In the genomic region with DNA sequence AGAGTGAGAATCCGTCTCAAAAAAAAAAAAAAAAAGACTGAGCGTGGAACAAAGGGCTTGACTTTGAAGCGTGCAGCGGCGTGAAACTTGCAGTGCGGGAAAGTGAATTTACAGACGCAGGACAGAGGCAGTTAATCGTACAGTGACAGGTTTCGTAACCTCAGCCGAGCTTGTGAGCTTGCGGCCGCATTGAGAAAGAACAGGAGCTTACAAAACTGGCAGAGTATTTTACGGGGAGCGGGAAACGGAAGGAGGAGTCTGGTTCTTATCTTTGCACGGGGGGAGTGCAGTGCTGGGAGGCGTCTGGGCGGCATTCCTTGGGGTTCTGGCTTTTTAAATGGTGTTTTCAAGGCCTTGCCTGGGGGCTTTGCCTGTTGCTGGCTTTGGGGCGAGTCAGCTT, we compare ENCODE assay signal across 12 cellular contexts. TPM values are rescaled to one million over a fixed set of nuclear protein-coding genes. Genes with fewer than 3 reads are reported as not detected.
DNase-seq lines count a peak whose midpoint lies in the region; ATAC-seq and TF ChIP-seq lines count a peak whose summit lies in the region.
"Had no signal": no experiment of that assay in that cellular context is flagged by ENCODE, and none has a peak within 500 bp of the region (broad histone marks: within the 10 kb centered on the region; RNA-seq: fewer than 3 reads in every experiment).

No MANE protein-coding gene starts in this region.

- TF ChIP-seq POLR2A in sigmoid colon (IDR thresholded peaks at IDR 0.05) (no peak), gastrocnemius medialis (IDR thresholded peaks at IDR 0.05) (no peak)

- H3K9me3 Mint-ChIP-seq in T-cell: no peaks in the 10 kb centered on the region
- H3K9me3 Mint-ChIP-seq: activated naive CD4-positive, alpha-beta T cell treated with anti-CD3 and anti-CD28 coated beads, Interleukin-2, amount 10 ng/mL, durations not matched to agents 7 days and 5 days had no signal

- no peaks in the 10 kb centered on the region for H3K27me3 Mint-ChIP-seq in T-cell
- H3K27me3 Mint-ChIP-seq: CD4-positive, alpha-beta memory T cell had no signal

- in situ Hi-C loops in ACHN (cut with HindIII; ENCODE audit: low pct_ligation_motif_present, low pct_unique_long_range_greater_than_20kb, low sequenced_read_pairs) (no loop called here), gastrocnemius medialis (cut with MboI; ENCODE audit: low sequenced_read_pairs in 4 of 4) (no loop called here)

- POLR2A ChIA-PET in SK-N-SH (lab: Yijun Ruan, JAX): no interaction called here
- POLR2A ChIA-PET in T-cell (lab: Charles Lee): no interaction called here

- H4K20me1 ChIP-seq in SK-N-SH (ENCODE audit: insufficient read depth): no peaks in the 10 kb centered on the region

- no peaks in the 10 kb centered on the region for H3K36me3 ChIP-seq in SK-N-SH (replicated peaks in 1 of 2; ENCODE audit: control insufficient read depth in 1 of 2, insufficient read depth in 2 of 2, low read length in 1 of 2)
- H3K36me3 ChIP-seq in sigmoid colon: no peaks in the 10 kb centered on the region
- no peaks in the 10 kb centered on the region for H3K36me3 ChIP-seq in gastrocnemius medialis
- H3K36me3 ChIP-seq: tibial artery had no signal

- H3K4me1 Mint-ChIP-seq in T-cell: peaks cover 7 to 11% (median 11%) of the 10 kb centered on the region in 3 donors

- H3K4me1 ChIP-seq in SK-N-SH (ENCODE audit: control insufficient read depth in 1 of 2, insufficient read depth in 2 of 2, low read depth in 1 of 2, low read length in 1 of 2) (peaks cover 0 to 7% of the 10 kb centered on the region in 2 experiments; a peak in 1 of 4 replicates), sigmoid colon (peaks cover 0 to 23% (median 17%) of the 10 kb centered on the region in 4 donors), gastrocnemius medialis (peaks cover 5 to 6% of the 10 kb centered on the region in 2 donors)

- TF ChIP-seq RAD21 in SK-N-SH (IDR thresholded peaks at IDR 0.05; ENCODE audit: low read length): no peak

- H3K27me3 ChIP-seq in SK-N-SH (ENCODE audit: insufficient read depth) (no peaks in the 10 kb centered on the region), sigmoid colon (no peaks in the 10 kb centered on the region), gastrocnemius medialis (peaks cover 4 to 7% (median 5%) of the 10 kb centered on the region in 3 donors)
- H3K27me3 ChIP-seq: tibial artery had no signal

- H3K9me3 ChIP-seq in SK-N-SH (no peaks in the 10 kb centered on the region), sigmoid colon (no peaks in the 10 kb centered on the region), gastrocnemius medialis (no peaks in the 10 kb centered on the region)
- H3K9me3 ChIP-seq: tibial artery had no signal

- H3K79me2 ChIP-seq in SK-N-SH (ENCODE audit: insufficient read depth): no peaks in the 10 kb centered on the region

- no peak overlapping the region for H3K4me3 Mint-ChIP-seq in T-cell
- H3K4me3 Mint-ChIP-seq: activated naive CD4-positive, alpha-beta T cell treated with anti-CD3 and anti-CD28 coated beads, Interleukin-2, amount 10 ng/mL, durations not matched to agents 7 days and 5 days; CD4-positive, alpha-beta memory T cell had no signal

- H3K4me3 ChIP-seq in SK-N-SH (ENCODE audit: low read depth in 2 of 2, low read length in 1 of 2) (no peak overlapping the region), sigmoid colon (peak overlapping the region in 3 of 4 donors; percentile 8 to 24 (median 21)), gastrocnemius medialis (no peak overlapping the region)
- H3K4me3 ChIP-seq: tibial artery had no signal

- no peak overlapping the region for H3K9ac ChIP-seq in SK-N-SH

- no peak for TF ChIP-seq EP300 in SK-N-SH (IDR thresholded peaks at IDR 0.05; ENCODE audit: borderline replicate concordance in 1 of 2, low read depth in 1 of 2, low read length in 1 of 2)
- peak; percentile 89 to 96 (median 94) for TF ChIP-seq EP300 in sigmoid colon (IDR thresholded peaks at IDR 0.05)

- H3K9me2 ChIP-seq in SK-N-SH: no peaks in the 10 kb centered on the region

- no peak overlapping the region for H3K27ac Mint-ChIP-seq in T-cell
- H3K27ac Mint-ChIP-seq: activated naive CD4-positive, alpha-beta T cell treated with anti-CD3 and anti-CD28 coated beads, Interleukin-2, amount 10 ng/mL, durations not matched to agents 7 days and 5 days had no signal

- TF ChIP-seq CTCF in SK-N-SH (IDR thresholded peaks at IDR 0.05): no peak
- TF ChIP-seq CTCF in sigmoid colon (IDR thresholded peaks at IDR 0.05): no peak
- no peak for TF ChIP-seq CTCF in gastrocnemius medialis (IDR thresholded peaks at IDR 0.05 in 4 of 5, conservative IDR thresholded peaks at IDR 0.05 in 1 of 5)

- peak; percentile 51 for DNase-seq in GM03348 (ENCODE audit: low spot score)
- DNase-seq in SK-N-SH: peak; percentile 68
- peak; percentile 77 for DNase-seq in hepatic stellate cell (ENCODE audit: low spot score)
- peak; percentile 96 for DNase-seq in sigmoid colon
- DNase-seq in ACHN: no peak
- DNase-seq in gastrocnemius medialis: no peak
- DNase-seq in GM19238 (ENCODE audit: insufficient read length, low spot score): no peak
- DNase-seq in T-cell: no peak
- DNase-seq: activated naive CD4-positive, alpha-beta T cell treated with anti-CD3 and anti-CD28 coated beads, Interleukin-2, amount 10 ng/mL, durations not matched to agents 7 days and 5 days; CD4-positive, alpha-beta memory T cell; NCI-H2081; tibial artery had no signal

- no peak overlapping the region for H3K4me2 ChIP-seq in SK-N-SH

- H3K27ac ChIP-seq in SK-N-SH (ENCODE audit: low read depth in 2 of 2, low read length in 1 of 2) (no peak overlapping the region), sigmoid colon (peak overlapping the region; percentile 38 to 91 (median 80)), gastrocnemius medialis (no peak overlapping the region)
- H3K27ac ChIP-seq: tibial artery had no signal

- H3K36me3 Mint-ChIP-seq in T-cell: no peaks in the 10 kb centered on the region

- ATAC-seq in gastrocnemius medialis (no peak), T-cell (replicated peaks in 1 of 4) (no peak)

- intact Hi-C loops in sigmoid colon (cut with DNase I) (no loop called here), gastrocnemius medialis (cut with DNase I; ENCODE audit: low total_unique reads) (no loop called here)

- no peak overlapping the region for H2AFZ ChIP-seq in SK-N-SH (ENCODE audit: low read depth)

- WGBS in SK-N-SH (ENCODE audit: low lambda C conversion rate): 78% methylated on average over 19 of the region's 19 CpGs
- 74 to 90% methylated on average over 18 to 19 of the region's 19 CpGs for WGBS in sigmoid colon, 2 donors

- CTCF ChIA-PET in SK-N-SH (lab: Yijun Ruan, JAX): interaction anchor here (0.9 to 1.0 kb wide), 2 partner anchors 15 to 20 kb away, joined by 3 read pairs; no protein-coding TSS in a partner anchor
- CTCF ChIA-PET in T-cell (lab: Charles Lee): interaction anchor here in 1 of 2 donors (0.6 kb wide), 1 partner anchor 88 kb away, joined by 8 read pairs; no protein-coding TSS in a partner anchor

- H3F3A ChIP-seq in SK-N-SH (replicated peaks; ENCODE audit: insufficient read depth): no peaks in the 10 kb centered on the region

TF ChIP-seq in SK-N-SH, 30 proteins besides CTCF, POLR2A, EP300 and RAD21 (continues in another document):
- TF ChIP-seq TAF1 (IDR thresholded peaks at IDR 0.05; ENCODE audit: borderline replicate concordance, low read depth, low read length) (no peak), YY1 (IDR thresholded peaks at IDR 0.05; ENCODE audit: low read depth) (no peak), GATA2 (CRISPR knock-in tag; IDR thresholded peaks at IDR 0.05) (peak; percentile 46), FOXJ3 (CRISPR knock-in tag; IDR thresholded peaks at IDR 0.05) (no peak)
- TF ChIP-seq, protein P1, sequence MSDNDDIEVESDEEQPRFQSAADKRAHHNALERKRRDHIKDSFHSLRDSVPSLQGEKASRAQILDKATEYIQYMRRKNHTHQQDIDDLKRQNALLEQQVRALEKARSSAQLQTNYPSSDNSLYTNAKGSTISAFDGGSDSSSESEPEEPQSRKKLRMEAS (IDR thresholded peaks at IDR 0.05; ENCODE audit: low read depth): no peak

RNA-seq across cellular contexts. Expression of a gene that starts 6.0 kb away (rescaled TPM):
- polyA plus RNA-seq in SK-N-SH (2012; rRNA removed) (745 and 835 TPM in 2 replicates), sigmoid colon (100 to 1,000 TPM; 218 to 715 (median 309) TPM)
- 263 and 438 TPM in 2 replicates for polyA plus RNA-seq in SK-N-SH (2012; cell fraction: cytosol; rRNA removed)
- 422 and 627 TPM in 2 replicates for polyA plus RNA-seq in SK-N-SH (2012; cell fraction: nucleus; rRNA removed)
- total RNA-seq in sigmoid colon (100 to 1,000 TPM; 423 to 500 (median 482) TPM), gastrocnemius medialis (100 to 1,000 TPM; 305 to 380 (median 364) TPM), T-cell (100 to 1,000 TPM in 4 of 5 donors, 10 to 100 TPM in 1; 89.3 to 165 (median 152) TPM)

RNA-seq across cellular contexts. Expression of a gene that starts 22.6 kb away (rescaled TPM):
- polyA plus RNA-seq in SK-N-SH (2012; rRNA removed) (not detected in 2 replicates), sigmoid colon (10 to 100 TPM in 1 of 3 donors, not detected in 2; 11.2 TPM)
- 0.06 TPM in 1 of 2 replicates, not detected in the other for polyA plus RNA-seq in SK-N-SH (2012; cell fraction: cytosol; rRNA removed)
- 0.07 and 0.11 TPM in 2 replicates for polyA plus RNA-seq in SK-N-SH (2012; cell fraction: nucleus; rRNA removed)
- total RNA-seq in sigmoid colon (under 1 TPM in 1 of 4 donors, not detected in 3; 0.49 TPM), gastrocnemius medialis (under 1 TPM in 1 of 4 donors, not detected in 3; 0.49 TPM), T-cell (10 to 100 TPM; 66.2 to 91.0 (median 78.6) TPM)

RNA-seq across cellular contexts. Expression of a gene that starts 23.3 kb away (rescaled TPM):
- polyA plus RNA-seq in SK-N-SH (2012; rRNA removed) (3.4 and 5.6 TPM in 2 replicates), sigmoid colon (under 1 TPM in 2 of 3 donors, not detected in 1; 0.23 to 0.39 TPM)
- polyA plus RNA-seq in SK-N-SH (2012; cell fraction: cytosol; rRNA removed): 4.4 and 8.7 TPM in 2 replicates
- polyA plus RNA-seq in SK-N-SH (2012; cell fraction: nucleus; rRNA removed): 11.1 and 12.0 TPM in 2 replicates
- total RNA-seq in sigmoid colon (under 1 TPM in 3 of 4 donors, not detected in 1; 0.36 to 0.55 (median 0.54) TPM), gastrocnemius medialis (under 1 TPM in 1 of 4 donors, not detected in 3; 0.10 TPM), T-cell (1 to 10 TPM in 4 of 5 donors, under 1 TPM in 1; 0.93 to 4.4 (median 3.6) TPM)
- polyA plus RNA-seq: CD4-positive, alpha-beta memory T cell had no signal

RNA-seq across cellular contexts. Expression of a gene that starts 34.8 kb away (rescaled TPM):
- polyA plus RNA-seq in SK-N-SH (2012; rRNA removed) (69.2 and 96.7 TPM in 2 replicates), sigmoid colon (100 to 1,000 TPM in 1 of 3 donors, 10 to 100 TPM in 2; 79.2 to 110 (median 96.7) TPM)
- 48.9 and 66.0 TPM in 2 replicates for polyA plus RNA-seq in SK-N-SH (2012; cell fraction: cytosol; rRNA removed)
- polyA plus RNA-seq in SK-N-SH (2012; cell fraction: nucleus; rRNA removed): 83.8 and 200 TPM in 2 replicates
- total RNA-seq in sigmoid colon (100 to 1,000 TPM in 2 of 4 donors, 10 to 100 TPM in 2; 74.9 to 152 (median 95.1) TPM), gastrocnemius medialis (100 to 1,000 TPM in 3 of 4 donors, 10 to 100 TPM in 1; 99.0 to 174 (median 138) TPM), T-cell (10 to 100 TPM; 35.4 to 52.6 (median 51.3) TPM)

RNA-seq across cellular contexts. Expression of a gene that starts 59.1 kb away (rescaled TPM):
- polyA plus RNA-seq in SK-N-SH (2012; rRNA removed) (28.3 and 31.0 TPM in 2 replicates), sigmoid colon (10 to 100 TPM; 14.3 to 23.6 (median 20.4) TPM)
- 11.8 and 22.1 TPM in 2 replicates for polyA plus RNA-seq in SK-N-SH (2012; cell fraction: cytosol; rRNA removed)
- 20.6 and 30.9 TPM in 2 replicates for polyA plus RNA-seq in SK-N-SH (2012; cell fraction: nucleus; rRNA removed)
- total RNA-seq in sigmoid colon (10 to 100 TPM; 36.3 to 78.8 (median 46.6) TPM), gastrocnemius medialis (10 to 100 TPM; 29.5 to 64.7 (median 35.6) TPM), T-cell (10 to 100 TPM; 22.2 to 44.4 (median 39.4) TPM)

Comparison
In these comparisons a context has a peak if more than half of its experiments do, and no peak if none do; other contexts are left out.
1. DNase-seq: peak in GM03348 (single experiment), SK-N-SH (single experiment), hepatic stellate cell (single experiment) and sigmoid colon (single experiment); none in ACHN (single experiment), gastrocnemius medialis (0 of 2), GM19238 (single experiment) and T-cell (0 of 34).
2. H3K27ac ChIP-seq: peak in sigmoid colon (4 of 4); none in SK-N-SH (0 of 2) and gastrocnemius medialis (0 of 4).
3. H3K4me3 ChIP-seq: peak in sigmoid colon (3 of 4); none in SK-N-SH (0 of 2) and gastrocnemius medialis (0 of 4).
4. RNA of a gene that starts 22.6 kb away (total RNA-seq): 66.2 to 91.0 TPM in T-cell; 0.49 TPM in gastrocnemius medialis and 0.49 TPM in sigmoid colon; every median in the first group is over 10 times any median in the second.